Comparison of ENCODE assay signal across 12 cellular contexts in the genomic region with DNA sequence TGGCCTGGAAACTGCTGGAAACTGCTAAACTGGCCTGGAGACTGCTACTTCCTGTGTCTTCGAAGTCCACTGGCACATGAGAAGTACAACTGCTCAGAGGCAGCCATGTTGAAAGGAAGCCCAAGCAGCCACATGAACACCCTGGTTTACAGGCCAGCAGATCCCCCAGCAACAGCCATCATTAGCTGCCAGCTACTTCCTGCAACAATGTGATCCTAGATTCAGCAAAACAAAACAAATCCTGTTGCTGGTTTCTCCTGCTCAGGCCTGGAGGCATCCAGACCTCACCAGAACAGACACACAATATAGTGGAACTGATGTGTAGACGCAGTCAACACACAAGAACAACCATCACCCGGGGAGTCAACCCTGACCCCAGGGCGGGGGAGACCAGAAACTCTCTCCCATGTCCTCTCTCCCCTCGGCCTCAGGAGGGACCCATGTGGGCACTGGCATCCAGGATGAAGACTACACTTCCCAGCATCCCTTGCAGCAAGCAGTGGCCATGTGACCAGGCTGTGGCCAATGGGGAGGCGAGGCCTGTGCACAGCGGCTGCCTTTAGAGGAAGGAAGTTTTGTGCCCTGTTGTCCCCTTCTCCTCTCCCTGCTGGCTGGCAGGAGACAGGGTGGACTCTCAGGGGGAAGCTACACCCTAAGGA. TPM values are rescaled to one million over a fixed set of nuclear protein-coding genes. Genes with fewer than 3 reads are reported as not detected.
DNase-seq lines count a peak whose midpoint lies in the region; ATAC-seq and TF ChIP-seq lines count a peak whose summit lies in the region.
"Had no signal": no experiment of that assay in that cellular context is flagged by ENCODE, and none has a peak within 500 bp of the region (broad histone marks: within the 10 kb centered on the region; RNA-seq: fewer than 3 reads in every experiment).

No MANE protein-coding gene starts in this region.

- DNase-seq in activated naive CD4-positive, alpha-beta T cell treated with Interleukin-2 at 50 U/mL for 16 hours = peak; percentile 20
- DNase-seq in activated naive CD4-positive, alpha-beta T cell treated with anti-CD3 and anti-CD28 coated beads for 36 hours = no peak
- DNase-seq in NOMO-1 (lab: John Stamatoyannopoulos, UW; ENCODE audit: unreplicated experiment in 2 of 2) (peak; percentile 32 to 34), cardiac fibroblast (ENCODE audit: low read depth in 2 of 2) (peak; percentile 20 to 39), spleen (peak; percentile 89), DMS153 treated with DMSO at 0.1 percent for 48 hours (lab: John Stamatoyannopoulos, UW; ENCODE audit: unreplicated experiment) (no peak), hippocampal formation (lab: John Stamatoyannopoulos, UW) (no peak)
- DNase-seq: DMS153; stimulated activated naive CD4-positive, alpha-beta T cell had no signal

- no peak overlapping the region for H3K4me3 ChIP-seq in cardiac fibroblast (replicated peaks in 1 of 2; ENCODE audit: low read depth in 2 of 2, low read length in 2 of 2)
- no peak overlapping the region for H3K4me3 ChIP-seq in spleen

- peaks cover 0 to 9% (median 2%) of the 10 kb centered on the region in 6 donors for H3K4me1 ChIP-seq in spleen

- no peak overlapping the region for H3K4me3 Mint-ChIP-seq in activated naive CD4-positive, alpha-beta T cell treated with anti-CD3 and anti-CD28 coated beads for 36 hours
- H3K4me3 Mint-ChIP-seq: nephron had no signal

- no peak for TF ChIP-seq POLR2A in spleen (IDR thresholded peaks at IDR 0.05)

- H3K4me1 Mint-ChIP-seq in activated naive CD4-positive, alpha-beta T cell treated with anti-CD3 and anti-CD28 coated beads for 36 hours (ENCODE audit: low read depth) = peaks cover 6% of the 10 kb centered on the region

- no peaks in the 10 kb centered on the region for H3K36me3 Mint-ChIP-seq in activated naive CD4-positive, alpha-beta T cell treated with anti-CD3 and anti-CD28 coated beads for 36 hours (ENCODE audit: low read depth)

- CTCF ChIA-PET in activated naive CD4-positive, alpha-beta T cell treated with anti-CD3 and anti-CD28 coated beads for 36 hours (lab: Charles Lee) = no interaction called here

- no peak overlapping the region for H3K27ac Mint-ChIP-seq in activated naive CD4-positive, alpha-beta T cell treated with anti-CD3 and anti-CD28 coated beads for 36 hours
- H3K27ac Mint-ChIP-seq: nephron had no signal

- H3K36me3 ChIP-seq in spleen = no peaks in the 10 kb centered on the region

- no peak for TF ChIP-seq CTCF in cardiac fibroblast (IDR thresholded peaks at IDR 0.05; ENCODE audit: low read depth, low read length)
- no peak for TF ChIP-seq CTCF in spleen (IDR thresholded peaks at IDR 0.05 in 8 of 11, conservative IDR thresholded peaks at IDR 0.05 in 3 of 11)

- 67 to 84% (median 73%) methylated on average over 5 to 7 of the region's 7 CpGs for WGBS in spleen, 5 donors

- peaks cover 0 to 10% (median 7%) of the 10 kb centered on the region in 8 donors for H3K9me3 ChIP-seq in spleen

- H3K27me3 Mint-ChIP-seq in activated naive CD4-positive, alpha-beta T cell treated with anti-CD3 and anti-CD28 coated beads for 36 hours (ENCODE audit: low read depth) = peaks cover 8% of the 10 kb centered on the region

- peaks cover 14% of the 10 kb centered on the region for H3K9me3 Mint-ChIP-seq in activated naive CD4-positive, alpha-beta T cell treated with anti-CD3 and anti-CD28 coated beads for 36 hours

- no peak overlapping the region for H3K27ac ChIP-seq in spleen

- peaks cover 0 to 8% (median 0%) of the 10 kb centered on the region in 7 donors for H3K27me3 ChIP-seq in spleen (replicated peaks in 1 of 7)

- no peak for ATAC-seq in HG02623 (IDR thresholded peaks at IDR 0.05; ENCODE audit: unreplicated experiment)

- intact Hi-C loops in activated naive CD4-positive, alpha-beta T cell treated with anti-CD3 and anti-CD28 coated beads for 36 hours (cut with micrococcal nuclease) = no loop called here
- intact Hi-C loops in spleen (cut with DNase I; ENCODE audit: low total_unique reads) = no loop called here

RNA-seq across cellular contexts. Expression of gene LCN15, which starts 9.2 kb away (rescaled TPM):
- total RNA-seq in activated naive CD4-positive, alpha-beta T cell treated with anti-CD3 and anti-CD28 coated beads for 36 hours = not detected
- under 1 TPM in 1 of 7 donors, not detected in 6; 0.35 TPM for total RNA-seq in spleen
- polyA plus RNA-seq in spleen = not detected
- total RNA-seq: T-helper 2 cell treated with Interferon-gamma antibody and Interleukin-4, amounts not matched to agents 100 ng/mL and 5 ng/mL, for 36 hours had no signal

RNA-seq across cellular contexts. Expression of gene LCN8, which starts 15.5 kb away (rescaled TPM):
- not detected for total RNA-seq in activated naive CD4-positive, alpha-beta T cell treated with anti-CD3 and anti-CD28 coated beads for 36 hours
- 1 to 10 TPM in 1 of 7 donors, under 1 TPM in 2, not detected in 4; 0.13 to 2.8 (median 0.51) TPM for total RNA-seq in spleen
- under 1 TPM; 0.22 to 0.70 (median 0.46) TPM for polyA plus RNA-seq in spleen
- total RNA-seq: T-helper 2 cell treated with Interferon-gamma antibody and Interleukin-4, amounts not matched to agents 100 ng/mL and 5 ng/mL, for 36 hours had no signal

RNA-seq across cellular contexts. Expression of gene TMEM141, which starts 17.6 kb away (rescaled TPM):
- total RNA-seq in activated naive CD4-positive, alpha-beta T cell treated with anti-CD3 and anti-CD28 coated beads for 36 hours = 10 to 100 TPM; 38.1 to 39.6 TPM
- 10 to 100 TPM; 32.1 to 50.7 (median 44.3) TPM for total RNA-seq in spleen
- polyA plus RNA-seq in spleen = 10 to 100 TPM; 54.5 to 92.8 (median 92.6) TPM

RNA-seq across cellular contexts. Expression of gene CCDC183, which starts 22.6 kb away (rescaled TPM):
- total RNA-seq in activated naive CD4-positive, alpha-beta T cell treated with anti-CD3 and anti-CD28 coated beads for 36 hours = under 1 TPM; 0.38 to 0.47 TPM
- 1 to 10 TPM in 1 of 7 donors, under 1 TPM in 6; 0.44 to 1.6 (median 0.68) TPM for total RNA-seq in spleen
- 1 to 10 TPM in 1 of 3 donors, under 1 TPM in 2; 0.41 to 1.2 (median 0.99) TPM for polyA plus RNA-seq in spleen

RNA-seq across cellular contexts. Expression of gene LCN6, which starts 25.2 kb away (rescaled TPM):
- not detected for total RNA-seq in activated naive CD4-positive, alpha-beta T cell treated with anti-CD3 and anti-CD28 coated beads for 36 hours
- total RNA-seq in spleen = 1 to 10 TPM; 1.2 to 8.7 (median 3.7) TPM
- 10 to 100 TPM in 1 of 3 donors, 1 to 10 TPM in 2; 3.7 to 18.9 (median 5.0) TPM for polyA plus RNA-seq in spleen
- total RNA-seq: T-helper 2 cell treated with Interferon-gamma antibody and Interleukin-4, amounts not matched to agents 100 ng/mL and 5 ng/mL, for 36 hours had no signal

Comparison
In these comparisons a context has a peak if more than half of its experiments do, and no peak if none do; other contexts are left out.
1. DNase-seq: peak in activated naive CD4-positive, alpha-beta T cell treated with Interleukin-2 at 50 U/mL for 16 hours (single experiment), NOMO-1 (2 of 2), cardiac fibroblast (2 of 2) and spleen (single experiment); none in activated naive CD4-positive, alpha-beta T cell treated with anti-CD3 and anti-CD28 coated beads for 36 hours (single experiment), DMS153 treated with DMSO at 0.1 percent for 48 hours (single experiment) and hippocampal formation (0 of 2).